ENCODE assay signal across 8 cellular contexts in genomic region chr20:35284267-35284991, GRCh38. TPM values are rescaled to one million over a fixed set of nuclear protein-coding genes. Genes with fewer than 3 reads are reported as not detected.
DNase-seq lines count a peak whose midpoint lies in the region; ATAC-seq and TF ChIP-seq lines count a peak whose summit lies in the region.

TSS of gene EIF6 (minus strand) at chr20:35284772. CDS start at chr20:35284487, 285 bp downstream.

- no peaks in the 10 kb centered on the region for H3K27me3 ChIP-seq in A673 (replicated peaks; ENCODE audit: insufficient read depth, low read depth, low read length, poor library complexity)

- H3K27ac ChIP-seq in A673 (ENCODE audit: low read depth, low read length, poor library complexity, severe bottlenecking) = peak within 1 kb of the TSS; percentile 74

- no peak for TF ChIP-seq CTCF in A673 (conservative IDR thresholded peaks at IDR 0.05; ENCODE audit: low read depth, low read length)

- peak within 1 kb of the TSS; percentile 88 for H3K4me3 ChIP-seq in A673 (ENCODE audit: low read depth, low read length, poor library complexity, severe bottlenecking)

- POLR2A ChIA-PET in A673 (lab: Charles Lee; ENCODE audit: low non-redundant PET) = interaction anchor here (0.5 to 0.6 kb wide), 2 partner anchors 387 to 1288 kb away, joined by 3 to 12 read pairs; no protein-coding TSS in a partner anchor

- H3K36me3 ChIP-seq in A673 (ENCODE audit: insufficient read depth, low read length, poor library complexity, severe bottlenecking) = peaks cover 25% of the 10 kb centered on the region

- CTCF ChIA-PET in A673 (lab: Charles Lee) = interaction anchor here (0.6 to 1.5 kb wide), 3 partner anchors 19 to 139 kb away, joined by 3 to 10 read pairs (median 4); no protein-coding TSS in a partner anchor

- ATAC-seq in GM18867 (IDR thresholded peaks at IDR 0.05; ENCODE audit: unreplicated experiment) (peak; percentile 74), HG03175 (IDR thresholded peaks at IDR 0.05; ENCODE audit: unreplicated experiment) (peak; percentile 65)

- H3K9me3 ChIP-seq in A673 (ENCODE audit: low read depth, low read length, poor library complexity, severe bottlenecking) = no peaks in the 10 kb centered on the region

- intact Hi-C loops in A673 (cut with micrococcal nuclease; ENCODE audit: unreplicated experiment) = no loop called here

- H3K4me1 ChIP-seq in A673 (ENCODE audit: insufficient read depth, low read length, poor library complexity, severe bottlenecking) = peaks cover 7% of the 10 kb centered on the region

- DNase-seq in A673 (ENCODE audit: low spot score) = peak; percentile 91
- peak; percentile 42 for DNase-seq in NCI-H524 treated with DMSO at 0.1 percent for 48 hours (lab: John Stamatoyannopoulos, UW)
- DNase-seq in activated CD4-positive, alpha-beta T cell treated with anti-CD3 and anti-CD28 coated beads for 48 hours = peak; percentile 90
- DNase-seq in dedifferentiated amniotic fluid mesenchymal stem cell (ENCODE audit: extremely low spot score) = peak; percentile 59
- DNase-seq in left kidney (ENCODE audit: low read depth, low spot score) = peak; percentile 96
- DNase-seq in stimulated activated CD4-positive, alpha-beta T cell treated with anti-CD3 and anti-CD28 coated beads, Interleukin-2, amount 100 ng/mL, for 24 hours = peak; percentile 82 to 83

- no TSS peak for BruUV-seq in A673 (replicated peaks; lab: Mats Ljungman, UMichigan)

RNA-seq across cellular contexts. Expression of gene EIF6, which starts in this region (rescaled TPM):
- total RNA-seq in A673 (2021) = 172 and 180 TPM in 2 replicates

Comparison
In these comparisons a context has a peak if more than half of its experiments do, and no peak if none do; other contexts are left out.
1. Peak in every context shown above with its lines: DNase-seq, ATAC-seq, H3K4me3 ChIP-seq and H3K27ac ChIP-seq.
2. DNase-seq: peak in every context shown above with its lines; median percentile 96 in left kidney; 91 in A673; 90 in activated CD4-positive, alpha-beta T cell treated with anti-CD3 and anti-CD28 coated beads for 48 hours; 82 in stimulated activated CD4-positive, alpha-beta T cell treated with anti-CD3 and anti-CD28 coated beads, Interleukin-2, amount 100 ng/mL, for 24 hours; 59 in dedifferentiated amniotic fluid mesenchymal stem cell; 42 in NCI-H524 treated with DMSO at 0.1 percent for 48 hours.